Comparison of ENCODE assay signal across 1 cellular context in genomic region chr17:78601577-78602190, GRCh38.
TF ChIP-seq lines count a peak whose summit lies in the region.

No MANE protein-coding gene starts in this region.

TF ChIP-seq in HepG2, 621 proteins besides CTCF, POLR2A, EP300 and RAD21 (continued from another document and continues in another):
- TF ChIP-seq KIAA2018 (CRISPR knock-in tag; IDR thresholded peaks at IDR 0.05; ENCODE audit: borderline replicate concordance) (no peak), NFYC (CRISPR knock-in tag; IDR thresholded peaks at IDR 0.05) (peak; percentile 27; the same call in 1 of the 2 replicates), ZNF343 (CRISPR knock-in tag; IDR thresholded peaks at IDR 0.05) (no peak), EZH2 (conservative IDR thresholded peaks at IDR 0.05; ENCODE audit: low read depth, low read length) (no peak), DR1 (CRISPR knock-in tag; IDR thresholded peaks at IDR 0.05) (no peak), ZBTB44 (CRISPR knock-in tag; IDR thresholded peaks at IDR 0.05) (no peak), ELF3 (CRISPR knock-in tag; IDR thresholded peaks at IDR 0.05) (peak; percentile 85), CSRNP2 (CRISPR knock-in tag; conservative IDR thresholded peaks at IDR 0.05; ENCODE audit: low read depth) (no peak), CREM (IDR thresholded peaks at IDR 0.05) (peak; percentile 87), CREM (CRISPR knock-in tag; IDR thresholded peaks at IDR 0.05) (no peak), ZNF749 (CRISPR knock-in tag; IDR thresholded peaks at IDR 0.05; ENCODE audit: borderline replicate concordance) (no peak), SP5 (CRISPR knock-in tag; IDR thresholded peaks at IDR 0.05; ENCODE audit: borderline replicate concordance, low read depth) (peak; percentile 53; the same call in 1 of the 2 replicates), KDM4B (CRISPR knock-in tag; IDR thresholded peaks at IDR 0.05) (peak; percentile 68; the same call in 1 of the 2 replicates), FOSL1 (CRISPR knock-in tag; IDR thresholded peaks at IDR 0.05; ENCODE audit: borderline replicate concordance) (peak; percentile 84; the same call in 1 of the 2 replicates), ZNF510 (CRISPR knock-in tag; IDR thresholded peaks at IDR 0.05; ENCODE audit: low read depth) (no peak), JUND (CRISPR knock-in tag; IDR thresholded peaks at IDR 0.05) (peak; percentile 92), GABPA (IDR thresholded peaks at IDR 0.05; ENCODE audit: low read depth, low read length) (no peak), GABPA (CRISPR knock-in tag; IDR thresholded peaks at IDR 0.05; ENCODE audit: low read depth) (peak; percentile 63), MLLT10 (CRISPR knock-in tag; IDR thresholded peaks at IDR 0.05) (no peak), MED8 (CRISPR knock-in tag; IDR thresholded peaks at IDR 0.05; ENCODE audit: insufficient replicate concordance) (peak; percentile 81), ZNF512 (CRISPR knock-in tag; IDR thresholded peaks at IDR 0.05) (no peak), MIER3 (CRISPR knock-in tag; IDR thresholded peaks at IDR 0.05; ENCODE audit: borderline replicate concordance) (peak; percentile 96), GMEB1 (CRISPR knock-in tag; IDR thresholded peaks at IDR 0.05; ENCODE audit: borderline replicate concordance) (peak; percentile 68; the same call in 1 of the 2 replicates), ZNF276 (CRISPR knock-in tag; IDR thresholded peaks at IDR 0.05; ENCODE audit: low read depth) (0 out of 2 replicates have a peak, but pooled peaks have one; percentile 39), MATR3 (CRISPR knock-in tag; IDR thresholded peaks at IDR 0.05) (no peak), ZNF563 (CRISPR knock-in tag; IDR thresholded peaks at IDR 0.05) (no peak; the same call in 1 of the 2 replicates), ZNF772 (CRISPR knock-in tag; IDR thresholded peaks at IDR 0.05) (peak; percentile 95), U2AF2 (IDR thresholded peaks at IDR 0.05; ENCODE audit: low read depth, low read length) (no peak), STAT5B (CRISPR knock-in tag; IDR thresholded peaks at IDR 0.05) (0 out of 2 replicates have a peak, but pooled peaks have one; percentile 38), CEBPB (IDR thresholded peaks at IDR 0.05; ENCODE audit: borderline replicate concordance, low read depth, low read length) (peak; percentile 78; the same call in 1 of the 2 replicates), POLR2G (IDR thresholded peaks at IDR 0.05; ENCODE audit: low read depth, low read length) (no peak; the same call in 1 of the 2 replicates), ZNF691 (CRISPR knock-in tag; IDR thresholded peaks at IDR 0.05; ENCODE audit: borderline replicate concordance, low read depth) (no peak), PRMT3 (CRISPR knock-in tag; IDR thresholded peaks at IDR 0.05; ENCODE audit: borderline replicate concordance, low read depth) (no peak), MLX (CRISPR knock-in tag; IDR thresholded peaks at IDR 0.05) (peak; percentile 42; the same call in 1 of the 2 replicates), FIP1L1 (IDR thresholded peaks at IDR 0.05; ENCODE audit: borderline replicate concordance, insufficient read depth, low read depth, low read length) (no peak), FOXK1 (CRISPR knock-in tag; IDR thresholded peaks at IDR 0.05; ENCODE audit: borderline replicate concordance, low read depth) (peak; percentile 75), ZBTB43 (CRISPR knock-in tag; conservative IDR thresholded peaks at IDR 0.05) (peak; percentile 70; the same call in 1 of the 2 replicates), ZNF883 (CRISPR knock-in tag; IDR thresholded peaks at IDR 0.05; ENCODE audit: not compliant biosample characterization) (peak; percentile 73)
